In genomic region chr6:112912351-112913101, GRCh38 we compare ENCODE assay signal across 16 cellular contexts.
DNase-seq lines count a peak whose midpoint lies in the region; ATAC-seq and TF ChIP-seq lines count a peak whose summit lies in the region.
"Had no signal": no experiment of that assay in that cellular context is flagged by ENCODE, and none has a peak within 500 bp of the region (broad histone marks: within the 10 kb centered on the region; RNA-seq: fewer than 3 reads in every experiment).

No MANE protein-coding gene starts in this region.

- no peaks in the 10 kb centered on the region for H3K79me1 ChIP-seq in IMR-90 (ENCODE audit: low read depth in 1 of 2, low read length in 2 of 2)

- in situ Hi-C loops in IMR-90 (cut with MboI; ENCODE audit: low sequenced_read_pairs), result no loop called here

- no peaks in the 10 kb centered on the region for H3K36me3 ChIP-seq in IMR-90 (ENCODE audit: control insufficient read depth, insufficient read depth, low read length)
- no peaks in the 10 kb centered on the region for H3K36me3 ChIP-seq in endodermal cell (ENCODE audit: control insufficient read depth, insufficient read depth, low read length)
- H3K36me3 ChIP-seq in tibial artery, result no peaks in the 10 kb centered on the region

- no peaks in the 10 kb centered on the region for H3K9me3 ChIP-seq in IMR-90 (ENCODE audit: control insufficient read depth, insufficient read depth, low read length)
- no peaks in the 10 kb centered on the region for H3K9me3 ChIP-seq in endodermal cell (ENCODE audit: control insufficient read depth, low read length)
- no peaks in the 10 kb centered on the region for H3K9me3 ChIP-seq in tibial artery
- H3K9me3 ChIP-seq: body of pancreas had no signal

- H3K23ac ChIP-seq in IMR-90 (ENCODE audit: low read depth, low read length), result no peak overlapping the region

- H3K27ac ChIP-seq in IMR-90 (ENCODE audit: insufficient read depth, low read length) (no peak overlapping the region), endodermal cell (ENCODE audit: low read depth, low read length) (no peak overlapping the region), tibial artery (peak overlapping the region in 1 of 2 donors; percentile 37), caudate nucleus (ENCODE audit: low read depth, low read length) (no peak overlapping the region)
- H3K27ac ChIP-seq: body of pancreas had no signal

- H2BK15ac ChIP-seq in IMR-90 (ENCODE audit: low read depth, low read length), result no peak overlapping the region

- no peaks in the 10 kb centered on the region for H3K27me3 Mint-ChIP-seq in endodermal cell (ENCODE audit: insufficient read depth)
- H3K27me3 Mint-ChIP-seq in effector memory CD8-positive, alpha-beta T cell, result no peaks in the 10 kb centered on the region
- H3K27me3 Mint-ChIP-seq: memory B cell had no signal

- no peak for TF ChIP-seq RAD21 in IMR-90 (IDR thresholded peaks at IDR 0.05; ENCODE audit: low read length)

- no peak overlapping the region for H4K91ac ChIP-seq in IMR-90 (ENCODE audit: insufficient read depth, low read depth, low read length)

- intact Hi-C loops in IMR-90 (cut with micrococcal nuclease), result no loop called here
- intact Hi-C loops in tibial artery (cut with DNase I; ENCODE audit: low total_unique reads), result no loop called here

- H3K4me2 ChIP-seq in IMR-90 (ENCODE audit: low read depth, low read length), result no peak overlapping the region

- ATAC-seq in IMR-90 (ENCODE audit: low read depth), result peak; percentile 35
- ATAC-seq in effector memory CD8-positive, alpha-beta T cell (replicated peaks), result no peak
- ATAC-seq: body of pancreas, HCT116 had no signal

- no peak overlapping the region for H4K5ac ChIP-seq in IMR-90 (ENCODE audit: low read depth, low read length)

- peak overlapping the region; percentile 42 for H3K27ac Mint-ChIP-seq in endodermal cell
- H3K27ac Mint-ChIP-seq in effector memory CD8-positive, alpha-beta T cell, result no peak overlapping the region
- H3K27ac Mint-ChIP-seq: memory B cell had no signal

- H2AK9ac ChIP-seq in IMR-90 (replicated peaks; ENCODE audit: low read depth, low read length, poor library complexity), result no peak overlapping the region

- no peak overlapping the region for H2BK5ac ChIP-seq in IMR-90 (ENCODE audit: low read depth, low read length, poor library complexity, severe bottlenecking)

- H3K4me1 Mint-ChIP-seq in endodermal cell, result peaks cover 22% of the 10 kb centered on the region
- no peaks in the 10 kb centered on the region for H3K4me1 Mint-ChIP-seq in effector memory CD8-positive, alpha-beta T cell (ENCODE audit: low read depth in 2 of 2)
- H3K4me1 Mint-ChIP-seq: memory B cell had no signal

- no peak overlapping the region for H2BK120ac ChIP-seq in IMR-90 (ENCODE audit: low read depth, low read length)

- H2BK20ac ChIP-seq in IMR-90 (ENCODE audit: low read depth, low read length), result no peak overlapping the region

- no TSS peak for BruUV-seq in IMR-90 (replicated peaks; lab: Mats Ljungman, UMichigan)

- DNase-seq in AG08395 (ENCODE audit: low spot score), result peak; percentile 18
- DNase-seq in IMR-90, result peak; percentile 41
- DNase-seq in endodermal cell, result no peak
- DNase-seq in lung microvascular endothelial cell (ENCODE audit: low read depth in 2 of 2), result peak; percentile 37 to 69
- no peak for DNase-seq in tibial artery
- DNase-seq in activated CD4-positive, alpha-beta T cell treated with anti-CD3 and anti-CD28 coated beads, Interleukin-2, amount 50 U/mL, for 48 hours, result no peak
- DNase-seq in caudate nucleus (lab: John Stamatoyannopoulos, UW), result no peak
- no peak for DNase-seq in effector memory CD8-positive, alpha-beta T cell
- DNase-seq: activated CD4-positive, alpha-beta T cell treated with anti-CD3 and anti-CD28 coated beads, Interleukin-2, amount 50 U/mL, for 1 hour; body of pancreas; hippocampal formation; Karpas-422; NCI-H2081; T-helper 9 cell had no signal

- no peak overlapping the region for H3K56ac ChIP-seq in IMR-90 (ENCODE audit: extremely low read depth, insufficient read depth, low read length)

- H3K27me3 ChIP-seq in IMR-90 (ENCODE audit: control insufficient read depth, insufficient read depth, low read length) (no peaks in the 10 kb centered on the region), endodermal cell (ENCODE audit: control insufficient read depth, insufficient read depth, low read length, poor library complexity, severe bottlenecking) (no peaks in the 10 kb centered on the region), tibial artery (no peaks in the 10 kb centered on the region)
- H3K27me3 ChIP-seq: body of pancreas had no signal

- H3K4me3 ChIP-seq in IMR-90 (ENCODE audit: insufficient read depth, low read depth, low read length), result no peak overlapping the region
- no peak overlapping the region for H3K4me3 ChIP-seq in endodermal cell (ENCODE audit: low read length)
- H3K4me3 ChIP-seq in tibial artery, result no peak overlapping the region
- H3K4me3 ChIP-seq: body of pancreas had no signal

- no peak overlapping the region for H2AFZ ChIP-seq in IMR-90 (replicated peaks; ENCODE audit: low read length, poor library complexity)

- no peaks in the 10 kb centered on the region for H4K20me1 ChIP-seq in IMR-90 (ENCODE audit: insufficient read depth, low read length)

- H3K4me3 Mint-ChIP-seq in endodermal cell, result no peak overlapping the region
- no peak overlapping the region for H3K4me3 Mint-ChIP-seq in effector memory CD8-positive, alpha-beta T cell
- H3K4me3 Mint-ChIP-seq: memory B cell had no signal

- TF ChIP-seq CTCF in IMR-90 (conservative IDR thresholded peaks at IDR 0.05; ENCODE audit: low read depth, low read length), result no peak
- TF ChIP-seq CTCF in endodermal cell (conservative IDR thresholded peaks at IDR 0.05), result no peak
- TF ChIP-seq CTCF in tibial artery (IDR thresholded peaks at IDR 0.05), result no peak

- peaks cover 5% of the 10 kb centered on the region for H3K9me3 Mint-ChIP-seq in endodermal cell
- H3K9me3 Mint-ChIP-seq in effector memory CD8-positive, alpha-beta T cell, result peaks cover 0 to 2% of the 10 kb centered on the region in 2 donors
- H3K9me3 Mint-ChIP-seq: memory B cell had no signal

- no peaks in the 10 kb centered on the region for H3K36me3 Mint-ChIP-seq in endodermal cell (ENCODE audit: low read depth)
- H3K36me3 Mint-ChIP-seq in effector memory CD8-positive, alpha-beta T cell (ENCODE audit: insufficient read depth), result no peaks in the 10 kb centered on the region
- H3K36me3 Mint-ChIP-seq: memory B cell had no signal

- no peak overlapping the region for H4K8ac ChIP-seq in IMR-90 (ENCODE audit: low read depth in 2 of 2, low read length in 2 of 2)

- dilution Hi-C loops in IMR-90 (cut with HindIII; ENCODE audit: low sequenced_read_pairs, unreplicated experiment), result no loop called here

- POLR2A ChIA-PET in IMR-90 (lab: Charles Lee; ENCODE audit: unreplicated experiment), result no interaction called here

- CTCF ChIA-PET in IMR-90 (lab: Yijun Ruan, JAX), result interaction anchor here (0.6 kb wide), 1 partner anchor 68 kb away, joined by 4 read pairs; no protein-coding TSS in a partner anchor

- no peak overlapping the region for H3K9ac ChIP-seq in IMR-90 (ENCODE audit: low read depth, low read length)
- H3K9ac ChIP-seq in endodermal cell (ENCODE audit: extremely low read depth, low read length, poor library complexity, severe bottlenecking), result no peak overlapping the region

- no CpG with 5 or more reads among the region's 2 CpGs for WGBS in IMR-90 (ENCODE audit: extremely low coverage in 2 of 2, insufficient read length in 1 of 2), 2 experiments
- WGBS in endodermal cell (ENCODE audit: insufficient coverage in 1 of 2, insufficient read length in 1 of 2), 2 experiments, result 64% methylated on average over 1 of the region's 2 CpGs; no CpG with 5 or more reads in 1 of the 2 experiments

- H3K9me1 ChIP-seq in IMR-90 (ENCODE audit: insufficient read depth, low read length), result no peaks in the 10 kb centered on the region

- no peak overlapping the region for H3K14ac ChIP-seq in IMR-90 (replicated peaks; ENCODE audit: low read depth, low read length)

- peaks cover 6% of the 10 kb centered on the region; the same call in 1 of the 2 replicates for H3K4me1 ChIP-seq in IMR-90 (ENCODE audit: control insufficient read depth, insufficient read depth, low read length)
- peaks cover 6% of the 10 kb centered on the region for H3K4me1 ChIP-seq in endodermal cell (ENCODE audit: control insufficient read depth, insufficient read depth, low read length)
- peaks cover 0 to 20% (median 10%) of the 10 kb centered on the region in 4 donors for H3K4me1 ChIP-seq in tibial artery
- H3K4me1 ChIP-seq: body of pancreas had no signal

- TF ChIP-seq POLR2A in IMR-90 (IDR thresholded peaks at IDR 0.05; ENCODE audit: low read depth, low read length), result no peak

- H3K18ac ChIP-seq in IMR-90 (ENCODE audit: low read depth, low read length), result no peak overlapping the region

- no peak overlapping the region for H3K4ac ChIP-seq in IMR-90 (ENCODE audit: low read depth, low read length)

- no peak overlapping the region for H2AK5ac ChIP-seq in IMR-90 (ENCODE audit: low read depth, low read length)

TF ChIP-seq in IMR-90, 13 proteins besides CTCF, POLR2A, EP300 and RAD21 (continues in another document):
- TF ChIP-seq MAFK (IDR thresholded peaks at IDR 0.05; ENCODE audit: low read depth, low read length) (no peak), RFX5 (IDR thresholded peaks at IDR 0.05; ENCODE audit: low read depth, low read length) (no peak), CEBPB (IDR thresholded peaks at IDR 0.05; ENCODE audit: low read depth, low read length) (no peak), CHD1 (IDR thresholded peaks at IDR 0.05; ENCODE audit: low read depth, low read length) (no peak), BHLHE40 (IDR thresholded peaks at IDR 0.05; ENCODE audit: low read depth, low read length) (no peak), RCOR1 (IDR thresholded peaks at IDR 0.05; ENCODE audit: insufficient replicate concordance, low read length) (no peak), MAZ (IDR thresholded peaks at IDR 0.05; ENCODE audit: borderline replicate concordance, low read depth, low read length) (no peak), USF2 (IDR thresholded peaks at IDR 0.05; ENCODE audit: low read depth, low read length) (no peak), NFE2L2 (IDR thresholded peaks at IDR 0.05; ENCODE audit: low read depth, low read length) (no peak), MXI1 (IDR thresholded peaks at IDR 0.05; ENCODE audit: borderline replicate concordance, low read depth, low read length) (no peak)

Comparison
In these comparisons a context has a peak if more than half of its experiments do, and no peak if none do; other contexts are left out.
1. DNase-seq: peak in AG08395 (single experiment), IMR-90 (single experiment) and lung microvascular endothelial cell (2 of 2); none in endodermal cell (single experiment), tibial artery (0 of 2), activated CD4-positive, alpha-beta T cell treated with anti-CD3 and anti-CD28 coated beads, Interleukin-2, amount 50 U/mL, for 48 hours (0 of 2), caudate nucleus (0 of 61) and effector memory CD8-positive, alpha-beta T cell (0 of 3).